ENCODE assay signal across 10 cellular contexts in the genomic region with DNA sequence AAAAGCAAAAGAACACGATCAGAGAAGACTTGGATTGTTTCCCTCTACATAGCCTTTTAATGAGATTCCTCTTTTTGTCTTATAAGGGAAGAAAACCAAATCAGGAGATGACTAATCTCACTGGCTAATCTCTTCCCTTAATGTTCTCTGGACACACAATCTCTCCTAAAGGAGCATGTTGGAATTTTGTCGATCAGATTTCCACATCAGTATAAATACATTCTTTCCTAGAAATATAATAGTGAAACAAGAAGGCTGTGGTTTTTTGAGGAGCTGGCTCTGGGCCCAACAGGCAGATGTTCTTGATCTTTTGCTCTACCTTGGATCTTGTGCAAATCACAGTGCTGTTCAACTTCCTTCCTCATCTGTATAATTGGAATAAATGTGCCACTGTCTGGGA.
DNase-seq lines count a peak whose midpoint lies in the region; ATAC-seq, FAIRE-seq and TF ChIP-seq lines count a peak whose summit lies in the region.
"Had no signal": no experiment of that assay in that cellular context is flagged by ENCODE, and none has a peak within 500 bp of the region (broad histone marks: within the 10 kb centered on the region; RNA-seq: fewer than 3 reads in every experiment).

No MANE protein-coding gene starts in this region.

- no peaks in the 10 kb centered on the region for H3K9me3 Mint-ChIP-seq in activated T-helper 1 cell treated with anti-CD3 and anti-CD28 coated beads, Interleukin-12 subunit alpha, Interleukin-12 subunit beta, Interleukin-2, Interleukin-4 antibody, amounts not matched to agents 30 ng/mL and 10 ng/mL and 1 ng/mL, durations not matched to agents 14 hours and 24 hours and 36 hours

- H3K9me3 ChIP-seq in MG63 = no peaks in the 10 kb centered on the region

- CTCF ChIA-PET in BJ (lab: Yijun Ruan, JAX) = interaction anchor here (0.6 to 1.3 kb wide), 7 partner anchors 8 to 203 kb away, joined by 3 to 6 read pairs (median 3); no protein-coding TSS in a partner anchor

- TF ChIP-seq CTCF in BJ (IDR thresholded peaks at IDR 0.05; ENCODE audit: insufficient read depth, low read depth, low read length) (no peak), bronchial epithelial cell (IDR thresholded peaks at IDR 0.05; ENCODE audit: insufficient read depth, low read length, severe bottlenecking) (no peak)

- no peak overlapping the region for H3K27ac Mint-ChIP-seq in activated T-helper 1 cell treated with anti-CD3 and anti-CD28 coated beads, Interleukin-12 subunit alpha, Interleukin-12 subunit beta, Interleukin-2, Interleukin-4 antibody, amounts not matched to agents 30 ng/mL and 10 ng/mL and 1 ng/mL, durations not matched to agents 14 hours and 24 hours and 36 hours
- H3K27ac Mint-ChIP-seq: IgD-negative memory B cell had no signal

- intact Hi-C loops in activated T-helper 1 cell treated with anti-CD3 and anti-CD28 coated beads, Interleukin-12 subunit alpha, Interleukin-12 subunit beta, Interleukin-2, Interleukin-4 antibody, amounts not matched to agents 30 ng/mL and 10 ng/mL and 1 ng/mL, durations not matched to agents 14 hours and 24 hours and 36 hours (cut with micrococcal nuclease) = no loop called here

- H3K4me3 ChIP-seq in BJ (ENCODE audit: low read depth, low read length) (no peak overlapping the region), MG63 (no peak overlapping the region), bronchial epithelial cell (ENCODE audit: low read depth, low read length) (no peak overlapping the region)

- peak; percentile 84 for DNase-seq in BJ (ENCODE audit: low read depth)
- DNase-seq in MG63 = peak; percentile 45
- peak; percentile 25 for DNase-seq in bronchial epithelial cell (ENCODE audit: low read depth)
- DNase-seq in non-pigmented ciliary epithelial cell (ENCODE audit: low read depth) = peak; percentile 48
- DNase-seq in GF-D8 (lab: John Stamatoyannopoulos, UW) = no peak
- no peak for DNase-seq in activated T-helper 1 cell treated with anti-CD3 and anti-CD28 coated beads, Interleukin-12 subunit alpha, Interleukin-12 subunit beta, Interleukin-2, Interleukin-4 antibody, amounts not matched to agents 30 ng/mL and 10 ng/mL and 1 ng/mL, durations not matched to agents 14 hours and 24 hours and 36 hours (ENCODE audit: low spot score)
- DNase-seq in NCI-H748 treated with DMSO at 0.1 percent for 48 hours (lab: John Stamatoyannopoulos, UW) = no peak
- DNase-seq: NCI-H774 had no signal

- POLR2A ChIA-PET in BJ (lab: Charles Lee) = no interaction called here

- H3K36me3 ChIP-seq in BJ (ENCODE audit: control insufficient read depth, insufficient read depth, low read length) = no peaks in the 10 kb centered on the region
- no peaks in the 10 kb centered on the region for H3K36me3 ChIP-seq in MG63
- no peaks in the 10 kb centered on the region for H3K36me3 ChIP-seq in bronchial epithelial cell (ENCODE audit: control insufficient read depth, insufficient read depth, low read length)

- no peak for FAIRE-seq in bronchial epithelial cell (lab: Jason Lieb, UNC)

- peaks cover 5% of the 10 kb centered on the region for H3K4me1 Mint-ChIP-seq in activated T-helper 1 cell treated with anti-CD3 and anti-CD28 coated beads, Interleukin-12 subunit alpha, Interleukin-12 subunit beta, Interleukin-2, Interleukin-4 antibody, amounts not matched to agents 30 ng/mL and 10 ng/mL and 1 ng/mL, durations not matched to agents 14 hours and 24 hours and 36 hours (ENCODE audit: low read depth)

- no peak for ATAC-seq in GM21576 (IDR thresholded peaks at IDR 0.05; ENCODE audit: unreplicated experiment)

- H3K27me3 Mint-ChIP-seq in activated T-helper 1 cell treated with anti-CD3 and anti-CD28 coated beads, Interleukin-12 subunit alpha, Interleukin-12 subunit beta, Interleukin-2, Interleukin-4 antibody, amounts not matched to agents 30 ng/mL and 10 ng/mL and 1 ng/mL, durations not matched to agents 14 hours and 24 hours and 36 hours (ENCODE audit: insufficient read depth) = no peaks in the 10 kb centered on the region
- H3K27me3 Mint-ChIP-seq: IgD-negative memory B cell had no signal

- no peak overlapping the region for H3K4me3 Mint-ChIP-seq in activated T-helper 1 cell treated with anti-CD3 and anti-CD28 coated beads, Interleukin-12 subunit alpha, Interleukin-12 subunit beta, Interleukin-2, Interleukin-4 antibody, amounts not matched to agents 30 ng/mL and 10 ng/mL and 1 ng/mL, durations not matched to agents 14 hours and 24 hours and 36 hours
- H3K4me3 Mint-ChIP-seq: IgD-negative memory B cell had no signal

- H3K27me3 ChIP-seq in BJ (ENCODE audit: control insufficient read depth, insufficient read depth, low read length) (peaks cover 11% of the 10 kb centered on the region), MG63 (no peaks in the 10 kb centered on the region), bronchial epithelial cell (ENCODE audit: control insufficient read depth, insufficient read depth, low read length) (no peaks in the 10 kb centered on the region)

- H3K36me3 Mint-ChIP-seq in activated T-helper 1 cell treated with anti-CD3 and anti-CD28 coated beads, Interleukin-12 subunit alpha, Interleukin-12 subunit beta, Interleukin-2, Interleukin-4 antibody, amounts not matched to agents 30 ng/mL and 10 ng/mL and 1 ng/mL, durations not matched to agents 14 hours and 24 hours and 36 hours (ENCODE audit: low read depth) = no peaks in the 10 kb centered on the region

Comparison
In these comparisons a context has a peak if more than half of its experiments do, and no peak if none do; other contexts are left out.
1. DNase-seq: peak in BJ (single experiment), MG63 (single experiment), bronchial epithelial cell (single experiment) and non-pigmented ciliary epithelial cell (single experiment); none in GF-D8 (single experiment), activated T-helper 1 cell treated with anti-CD3 and anti-CD28 coated beads, Interleukin-12 subunit alpha, Interleukin-12 subunit beta, Interleukin-2, Interleukin-4 antibody, amounts not matched to agents 30 ng/mL and 10 ng/mL and 1 ng/mL, durations not matched to agents 14 hours and 24 hours and 36 hours (single experiment) and NCI-H748 treated with DMSO at 0.1 percent for 48 hours (single experiment).